1 cellular context compared by ENCODE assay signal in genomic region chr1:109392788-109393580, GRCh38.
TF ChIP-seq lines count a peak whose summit lies in the region.

No MANE protein-coding gene starts in this region.

TF ChIP-seq in K562, 482 proteins besides CTCF, POLR2A, EP300 and RAD21 (continued from another document and continues in another):
- peak; percentile 42; the same call in 1 of the 2 replicates for TF ChIP-seq ATF7 (IDR thresholded peaks at IDR 0.05)
- TF ChIP-seq SRSF1 (IDR thresholded peaks at IDR 0.05; ENCODE audit: low read depth, low read length): no peak
- TF ChIP-seq ZNF507 (tag; conservative IDR thresholded peaks at IDR 0.05): no peak
- TF ChIP-seq, protein P1, sequence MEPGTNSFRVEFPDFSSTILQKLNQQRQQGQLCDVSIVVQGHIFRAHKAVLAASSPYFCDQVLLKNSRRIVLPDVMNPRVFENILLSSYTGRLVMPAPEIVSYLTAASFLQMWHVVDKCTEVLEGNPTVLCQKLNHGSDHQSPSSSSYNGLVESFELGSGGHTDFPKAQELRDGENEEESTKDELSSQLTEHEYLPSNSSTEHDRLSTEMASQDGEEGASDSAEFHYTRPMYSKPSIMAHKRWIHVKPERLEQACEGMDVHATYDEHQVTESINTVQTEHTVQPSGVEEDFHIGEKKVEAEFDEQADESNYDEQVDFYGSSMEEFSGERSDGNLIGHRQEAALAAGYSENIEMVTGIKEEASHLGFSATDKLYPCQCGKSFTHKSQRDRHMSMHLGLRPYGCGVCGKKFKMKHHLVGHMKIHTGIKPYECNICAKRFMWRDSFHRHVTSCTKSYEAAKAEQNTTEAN (CRISPR knock-in tag; IDR thresholded peaks at IDR 0.05): no peak
- no peak for TF ChIP-seq SMARCA5 (IDR thresholded peaks at IDR 0.05)
- no peak for TF ChIP-seq MAFF (IDR thresholded peaks at IDR 0.05; ENCODE audit: low read length)
- TF ChIP-seq TCFL5 (CRISPR knock-in tag; conservative IDR thresholded peaks at IDR 0.05): 0 out of 2 replicates have a peak, but pooled peaks have one; percentile 18
- TF ChIP-seq ESRRA (IDR thresholded peaks at IDR 0.05; ENCODE audit: borderline replicate concordance, low read depth): peak; percentile 80
- no peak for TF ChIP-seq ZNF512 (tag; IDR thresholded peaks at IDR 0.05)
- TF ChIP-seq, protein P2, sequence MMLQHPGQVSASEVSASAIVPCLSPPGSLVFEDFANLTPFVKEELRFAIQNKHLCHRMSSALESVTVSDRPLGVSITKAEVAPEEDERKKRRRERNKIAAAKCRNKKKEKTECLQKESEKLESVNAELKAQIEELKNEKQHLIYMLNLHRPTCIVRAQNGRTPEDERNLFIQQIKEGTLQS (IDR thresholded peaks at IDR 0.05): no peak
- TF ChIP-seq, protein P2 (CRISPR knock-in tag; conservative IDR thresholded peaks at IDR 0.05): no peak
- no peak for TF ChIP-seq ZNF384 (IDR thresholded peaks at IDR 0.05; ENCODE audit: low read depth, low read length)
- TF ChIP-seq NR2C1 (IDR thresholded peaks at IDR 0.05): peak; percentile 92
- peak; percentile 94 for TF ChIP-seq NR2C1 (tag; IDR thresholded peaks at IDR 0.05)
- no peak for TF ChIP-seq HDAC8 (tag; IDR thresholded peaks at IDR 0.05)
- TF ChIP-seq, protein P3, sequence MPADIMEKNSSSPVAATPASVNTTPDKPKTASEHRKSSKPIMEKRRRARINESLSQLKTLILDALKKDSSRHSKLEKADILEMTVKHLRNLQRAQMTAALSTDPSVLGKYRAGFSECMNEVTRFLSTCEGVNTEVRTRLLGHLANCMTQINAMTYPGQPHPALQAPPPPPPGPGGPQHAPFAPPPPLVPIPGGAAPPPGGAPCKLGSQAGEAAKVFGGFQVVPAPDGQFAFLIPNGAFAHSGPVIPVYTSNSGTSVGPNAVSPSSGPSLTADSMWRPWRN (IDR thresholded peaks at IDR 0.05; ENCODE audit: low read depth): no peak
- no peak for TF ChIP-seq MAFK (IDR thresholded peaks at IDR 0.05; ENCODE audit: low read length)
- TF ChIP-seq HEY1 (CRISPR knock-in tag; IDR thresholded peaks at IDR 0.05; ENCODE audit: borderline replicate concordance): no peak
- TF ChIP-seq EHMT2 (IDR thresholded peaks at IDR 0.05): no peak
- TF ChIP-seq MEF2D (tag; conservative IDR thresholded peaks at IDR 0.05; ENCODE audit: low read depth): no peak
- TF ChIP-seq ZNF436 (CRISPR knock-in tag; IDR thresholded peaks at IDR 0.05): no peak
- TF ChIP-seq, protein P4, sequence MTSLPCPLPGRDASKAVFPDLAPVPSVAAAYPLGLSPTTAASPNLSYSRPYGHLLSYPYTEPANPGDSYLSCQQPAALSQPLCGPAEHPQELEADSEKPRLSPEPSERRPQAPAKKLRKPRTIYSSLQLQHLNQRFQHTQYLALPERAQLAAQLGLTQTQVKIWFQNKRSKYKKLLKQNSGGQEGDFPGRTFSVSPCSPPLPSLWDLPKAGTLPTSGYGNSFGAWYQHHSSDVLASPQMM (CRISPR knock-in tag; IDR thresholded peaks at IDR 0.05): no peak
- TF ChIP-seq ZKSCAN8 (CRISPR knock-in tag; IDR thresholded peaks at IDR 0.05): no peak
- no peak for TF ChIP-seq HOXB6 (CRISPR knock-in tag; IDR thresholded peaks at IDR 0.05; ENCODE audit: borderline replicate concordance)
- TF ChIP-seq DPF2 (IDR thresholded peaks at IDR 0.05): 0 out of 2 replicates have a peak, but pooled peaks have one; percentile 22
- TF ChIP-seq SIN3B (IDR thresholded peaks at IDR 0.05; ENCODE audit: low read depth): no peak
- no peak; the same call in 1 of the 2 replicates for TF ChIP-seq TARDBP (IDR thresholded peaks at IDR 0.05)
- peak; percentile 88 for TF ChIP-seq ETV5 (CRISPR knock-in tag; IDR thresholded peaks at IDR 0.05; ENCODE audit: low read depth)
- TF ChIP-seq TEAD2 (tag; IDR thresholded peaks at IDR 0.05): no peak
- TF ChIP-seq PHF8 (IDR thresholded peaks at IDR 0.05; ENCODE audit: borderline replicate concordance, low read length): peak; percentile 45; the same call in 1 of the 2 replicates
- TF ChIP-seq KAT2B (IDR thresholded peaks at IDR 0.05; ENCODE audit: low read depth, low read length): no peak
- TF ChIP-seq ZNF232 (CRISPR knock-in tag; IDR thresholded peaks at IDR 0.05): no peak
- TF ChIP-seq ZNF77 (CRISPR knock-in tag; IDR thresholded peaks at IDR 0.05): no peak
- TF ChIP-seq MYC (IDR thresholded peaks at IDR 0.05; ENCODE audit: low read depth, low read length): peak; percentile 56; the same call in 1 of the 2 replicates
- TF ChIP-seq MYC (CRISPR knock-in tag; IDR thresholded peaks at IDR 0.05; ENCODE audit: borderline replicate concordance, low read depth): no peak
- TF ChIP-seq, protein P5, sequence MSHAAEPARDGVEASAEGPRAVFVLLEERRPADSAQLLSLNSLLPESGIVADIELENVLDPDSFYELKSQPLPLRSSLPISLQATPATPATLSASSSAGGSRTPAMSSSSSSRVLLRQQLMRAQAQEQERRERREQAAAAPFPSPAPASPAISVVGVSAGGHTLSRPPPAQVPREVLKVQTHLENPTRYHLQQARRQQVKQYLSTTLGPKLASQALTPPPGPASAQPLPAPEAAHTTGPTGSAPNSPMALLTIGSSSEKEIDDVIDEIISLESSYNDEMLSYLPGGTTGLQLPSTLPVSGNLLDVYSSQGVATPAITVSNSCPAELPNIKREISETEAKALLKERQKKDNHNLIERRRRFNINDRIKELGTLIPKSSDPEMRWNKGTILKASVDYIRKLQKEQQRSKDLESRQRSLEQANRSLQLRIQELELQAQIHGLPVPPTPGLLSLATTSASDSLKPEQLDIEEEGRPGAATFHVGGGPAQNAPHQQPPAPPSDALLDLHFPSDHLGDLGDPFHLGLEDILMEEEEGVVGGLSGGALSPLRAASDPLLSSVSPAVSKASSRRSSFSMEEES (CRISPR knock-in tag; IDR thresholded peaks at IDR 0.05): no peak
- TF ChIP-seq ZNF143 (CRISPR knock-in tag; IDR thresholded peaks at IDR 0.05): no peak
- no peak for TF ChIP-seq ARID2 (IDR thresholded peaks at IDR 0.05)
- TF ChIP-seq RHOXF2B (CRISPR knock-in tag; conservative IDR thresholded peaks at IDR 0.05): no peak
- TF ChIP-seq BRF1 (IDR thresholded peaks at IDR 0.05; ENCODE audit: borderline replicate concordance, extremely low read depth, insufficient read length): no peak
- no peak for TF ChIP-seq STAG1 (CRISPR knock-in tag; IDR thresholded peaks at IDR 0.05; ENCODE audit: borderline replicate concordance)
- TF ChIP-seq, protein P6, sequence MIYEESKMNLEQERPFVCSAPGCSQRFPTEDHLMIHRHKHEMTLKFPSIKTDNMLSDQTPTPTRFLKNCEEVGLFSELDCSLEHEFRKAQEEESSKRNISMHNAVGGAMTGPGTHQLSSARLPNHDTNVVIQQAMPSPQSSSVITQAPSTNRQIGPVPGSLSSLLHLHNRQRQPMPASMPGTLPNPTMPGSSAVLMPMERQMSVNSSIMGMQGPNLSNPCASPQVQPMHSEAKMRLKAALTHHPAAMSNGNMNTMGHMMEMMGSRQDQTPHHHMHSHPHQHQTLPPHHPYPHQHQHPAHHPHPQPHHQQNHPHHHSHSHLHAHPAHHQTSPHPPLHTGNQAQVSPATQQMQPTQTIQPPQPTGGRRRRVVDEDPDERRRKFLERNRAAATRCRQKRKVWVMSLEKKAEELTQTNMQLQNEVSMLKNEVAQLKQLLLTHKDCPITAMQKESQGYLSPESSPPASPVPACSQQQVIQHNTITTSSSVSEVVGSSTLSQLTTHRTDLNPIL (CRISPR knock-in tag; IDR thresholded peaks at IDR 0.05): no peak
- no peak for TF ChIP-seq NCOA6 (IDR thresholded peaks at IDR 0.05)
- 0 out of 2 replicates have a peak, but pooled peaks have one; percentile 11 for TF ChIP-seq SMARCE1 (IDR thresholded peaks at IDR 0.05)
- no peak for TF ChIP-seq TFAM (CRISPR knock-in tag; conservative IDR thresholded peaks at IDR 0.05)
- TF ChIP-seq BMI1 (IDR thresholded peaks at IDR 0.05; ENCODE audit: low read length): no peak
- no peak for TF ChIP-seq MCM7 (IDR thresholded peaks at IDR 0.05)
- no peak for TF ChIP-seq RBM15 (IDR thresholded peaks at IDR 0.05; ENCODE audit: insufficient read depth, low read length)
- 0 out of 2 replicates have a peak, but pooled peaks have one; percentile 12 for TF ChIP-seq NFIC (IDR thresholded peaks at IDR 0.05)
- TF ChIP-seq ZSCAN32 (CRISPR knock-in tag; IDR thresholded peaks at IDR 0.05): no peak
- no peak for TF ChIP-seq ZBTB1 (CRISPR knock-in tag; IDR thresholded peaks at IDR 0.05; ENCODE audit: borderline replicate concordance, low read depth)
- TF ChIP-seq, protein P7, sequence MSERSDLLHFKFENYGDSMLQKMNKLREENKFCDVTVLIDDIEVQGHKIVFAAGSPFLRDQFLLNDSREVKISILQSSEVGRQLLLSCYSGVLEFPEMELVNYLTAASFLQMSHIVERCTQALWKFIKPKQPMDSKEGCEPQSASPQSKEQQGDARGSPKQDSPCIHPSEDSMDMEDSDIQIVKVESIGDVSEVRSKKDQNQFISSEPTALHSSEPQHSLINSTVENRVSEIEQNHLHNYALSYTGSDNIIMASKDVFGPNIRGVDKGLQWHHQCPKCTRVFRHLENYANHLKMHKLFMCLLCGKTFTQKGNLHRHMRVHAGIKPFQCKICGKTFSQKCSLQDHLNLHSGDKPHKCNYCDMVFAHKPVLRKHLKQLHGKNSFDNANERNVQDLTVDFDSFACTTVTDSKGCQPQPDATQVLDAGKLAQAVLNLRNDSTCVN (CRISPR knock-in tag; IDR thresholded peaks at IDR 0.05): no peak
- TF ChIP-seq, protein P8, sequence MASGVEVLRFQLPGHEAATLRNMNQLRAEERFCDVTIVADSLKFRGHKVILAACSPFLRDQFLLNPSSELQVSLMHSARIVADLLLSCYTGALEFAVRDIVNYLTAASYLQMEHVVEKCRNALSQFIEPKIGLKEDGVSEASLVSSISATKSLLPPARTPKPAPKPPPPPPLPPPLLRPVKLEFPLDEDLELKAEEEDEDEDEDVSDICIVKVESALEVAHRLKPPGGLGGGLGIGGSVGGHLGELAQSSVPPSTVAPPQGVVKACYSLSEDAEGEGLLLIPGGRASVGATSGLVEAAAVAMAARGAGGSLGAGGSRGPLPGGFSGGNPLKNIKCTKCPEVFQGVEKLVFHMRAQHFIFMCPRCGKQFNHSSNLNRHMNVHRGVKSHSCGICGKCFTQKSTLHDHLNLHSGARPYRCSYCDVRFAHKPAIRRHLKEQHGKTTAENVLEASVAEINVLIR (CRISPR knock-in tag; IDR thresholded peaks at IDR 0.05): no peak
- TF ChIP-seq KLF16 (IDR thresholded peaks at IDR 0.05): no peak
- TF ChIP-seq MCM2 (IDR thresholded peaks at IDR 0.05; ENCODE audit: low read depth): no peak
- no peak for TF ChIP-seq LARP7 (IDR thresholded peaks at IDR 0.05)
- TF ChIP-seq THAP12 (CRISPR knock-in tag; IDR thresholded peaks at IDR 0.05): no peak
- TF ChIP-seq BRF2 (IDR thresholded peaks at IDR 0.05; ENCODE audit: borderline replicate concordance, insufficient read depth, insufficient read length): no peak
- TF ChIP-seq CBX5 (IDR thresholded peaks at IDR 0.05; ENCODE audit: borderline replicate concordance, low read depth): no peak
- peak in 1 of 2 experiments; percentile 45; a peak in 1 of 4 replicates for TF ChIP-seq FOXA3 (CRISPR knock-in tag; conservative IDR thresholded peaks at IDR 0.05 in 1 of 2, IDR thresholded peaks at IDR 0.05 in 1 of 2)
- TF ChIP-seq TAF1 (IDR thresholded peaks at IDR 0.05; ENCODE audit: control insufficient read depth, extremely low read depth, insufficient read depth, low read length, severe bottlenecking): peak; percentile 78
- peak; percentile 86; the same call in 1 of the 2 replicates for TF ChIP-seq DMBX1 (CRISPR knock-in tag; IDR thresholded peaks at IDR 0.05; ENCODE audit: borderline replicate concordance)
